In genomic region chrX:77519765-77520164, GRCh38 we compare ENCODE assay signal across 11 cellular contexts.
"Had no signal": no experiment of that assay in that cellular context is flagged by ENCODE, and none has a peak within 500 bp of the region (broad histone marks: within the 10 kb centered on the region; RNA-seq: fewer than 3 reads in every experiment).

No MANE protein-coding gene starts in this region.

- H3K4me1 ChIP-seq: HAP-1 had no signal

- H3K4me3 ChIP-seq: GM23248, GM23338, HAP-1 had no signal

- FAIRE-seq: H1, H54 had no signal

- H3K9ac ChIP-seq: GM23248 had no signal

- DNase-seq: GM23248, GOT3, H7, H9, HCEC 1CT, HFFc6 had no signal

- H2AFZ ChIP-seq: GM23248, GM23338 had no signal

- H3K27ac ChIP-seq: GM23248 had no signal

- ATAC-seq: GM23338, HCT116 had no signal

- H3K4me2 ChIP-seq: GM23338 had no signal
